ENCODE assay signal across 11 cellular contexts in genomic region chr18:36185901-36186460, GRCh38. TPM values are rescaled to one million over a fixed set of nuclear protein-coding genes. Genes with fewer than 3 reads are reported as not detected.
DNase-seq lines count a peak whose midpoint lies in the region; ATAC-seq and TF ChIP-seq lines count a peak whose summit lies in the region.
"Had no signal": no experiment of that assay in that cellular context is flagged by ENCODE, and none has a peak within 500 bp of the region (broad histone marks: within the 10 kb centered on the region; RNA-seq: fewer than 3 reads in every experiment).

No MANE protein-coding gene starts in this region.

- no peak overlapping the region for H3K27ac Mint-ChIP-seq in HFFc6

- no peak for TF ChIP-seq CTCF in SK-N-SH (IDR thresholded peaks at IDR 0.05)
- no peak for TF ChIP-seq CTCF in HFFc6 (IDR thresholded peaks at IDR 0.05)
- no peak for TF ChIP-seq CTCF in neural cell (IDR thresholded peaks at IDR 0.05; ENCODE audit: poor library complexity, severe bottlenecking)

- H3K36me3 Mint-ChIP-seq in HFFc6 (ENCODE audit: low read depth): no peaks in the 10 kb centered on the region

- TF ChIP-seq EP300 in SK-N-SH (IDR thresholded peaks at IDR 0.05; ENCODE audit: borderline replicate concordance in 1 of 2, low read depth in 1 of 2, low read length in 1 of 2) (no peak), neural cell (conservative IDR thresholded peaks at IDR 0.05; ENCODE audit: poor library complexity, severe bottlenecking) (no peak)

- peaks cover 17% of the 10 kb centered on the region for H3K4me1 Mint-ChIP-seq in HFFc6 (ENCODE audit: low read depth)

- H4K20me1 ChIP-seq in SK-N-SH (ENCODE audit: insufficient read depth) (no peaks in the 10 kb centered on the region), neural cell (ENCODE audit: insufficient read depth) (no peaks in the 10 kb centered on the region)

- CTCF ChIA-PET in SK-N-SH (lab: Yijun Ruan, JAX): interaction anchor here (1.1 kb wide), 1 partner anchor 22 kb away, joined by 3 read pairs; no protein-coding TSS in a partner anchor

- no peak for TF ChIP-seq RAD21 in SK-N-SH (IDR thresholded peaks at IDR 0.05; ENCODE audit: low read length)
- no peak for TF ChIP-seq RAD21 in neural cell (conservative IDR thresholded peaks at IDR 0.05)

- H3F3A ChIP-seq in SK-N-SH (replicated peaks; ENCODE audit: insufficient read depth): no peaks in the 10 kb centered on the region
- no peaks in the 10 kb centered on the region for H3F3A ChIP-seq in neural cell (ENCODE audit: insufficient read depth, low read length, poor library complexity, severe bottlenecking)

- H3K4me3 Mint-ChIP-seq in HFFc6: peak overlapping the region; percentile 91; the same call in 1 of the 2 replicates

- H2AFZ ChIP-seq in SK-N-SH (ENCODE audit: low read depth) (no peak overlapping the region), neural cell (ENCODE audit: low read depth, low read length) (no peak overlapping the region)

- no peak for ATAC-seq in SK-N-SH treated with all-trans-retinoic acid at 6 μM for 48 hours
- no peak for ATAC-seq in HG03159 (IDR thresholded peaks at IDR 0.05; ENCODE audit: unreplicated experiment)
- no peak for ATAC-seq in HG03460 (IDR thresholded peaks at IDR 0.05; ENCODE audit: unreplicated experiment)

- no peak overlapping the region for H3K9ac ChIP-seq in SK-N-SH
- H3K9ac ChIP-seq in duodenal mucosa (ENCODE audit: low read depth in 1 of 2, low read length in 2 of 2): no peak overlapping the region
- no peak overlapping the region for H3K9ac ChIP-seq in neural cell (ENCODE audit: low read length)

- whole genome bisulfite sequencing in SK-N-SH (ENCODE audit: low lambda C conversion rate): 98% methylated on average over 9 of the region's 18 CpGs

- no peaks in the 10 kb centered on the region for H3K9me3 ChIP-seq in SK-N-SH
- no peaks in the 10 kb centered on the region for H3K9me3 ChIP-seq in duodenal mucosa (ENCODE audit: control insufficient read depth in 1 of 2, low read length in 2 of 2)
- H3K9me3 ChIP-seq in neural cell (ENCODE audit: low read length): no peaks in the 10 kb centered on the region
- H3K9me3 ChIP-seq: heart left ventricle had no signal

- H3K27ac ChIP-seq in SK-N-SH (ENCODE audit: low read depth in 2 of 2, low read length in 1 of 2): no peak overlapping the region
- H3K27ac ChIP-seq in duodenal mucosa (ENCODE audit: low read depth, low read length): no peak overlapping the region
- H3K27ac ChIP-seq in neural cell (ENCODE audit: low read length): no peak overlapping the region

- H3K27me3 ChIP-seq in SK-N-SH (ENCODE audit: insufficient read depth) (no peaks in the 10 kb centered on the region), duodenal mucosa (ENCODE audit: control insufficient read depth in 1 of 2, insufficient read depth in 2 of 2, low read length in 2 of 2) (peaks cover 0 to 12% of the 10 kb centered on the region in 2 donors), neural cell (ENCODE audit: insufficient read depth, low read depth, low read length) (peaks cover 42% of the 10 kb centered on the region)

- no peaks in the 10 kb centered on the region for H3K79me2 ChIP-seq in SK-N-SH (ENCODE audit: insufficient read depth)
- no peaks in the 10 kb centered on the region for H3K79me2 ChIP-seq in neural cell (replicated peaks; ENCODE audit: insufficient read depth, low read length)

- no peaks in the 10 kb centered on the region for H3K9me3 Mint-ChIP-seq in HFFc6

- POLR2A ChIA-PET in SK-N-SH (lab: Yijun Ruan, JAX): no interaction called here

- DNase-seq in SK-N-SH (no peak), HFFc6 (no peak), islet precursor cell (no peak)
- DNase-seq: NCI-H1105 treated with DMSO at 0.1 percent for 48 hours, NCI-H774 had no signal

- H3K27me3 Mint-ChIP-seq in HFFc6 (ENCODE audit: insufficient read depth): no peaks in the 10 kb centered on the region; the same call in 1 of the 2 replicates

- no peaks in the 10 kb centered on the region for H3K9me2 ChIP-seq in SK-N-SH
- no peaks in the 10 kb centered on the region for H3K9me2 ChIP-seq in neural cell (ENCODE audit: insufficient read depth, low read length)

- H3K4me3 ChIP-seq in SK-N-SH (ENCODE audit: low read depth in 2 of 2, low read length in 1 of 2) (no peak overlapping the region), duodenal mucosa (ENCODE audit: low read depth in 1 of 2, low read length in 2 of 2) (peak overlapping the region; percentile 90 to 96), neural cell (ENCODE audit: low read length) (peak overlapping the region; percentile 67)

- H3K36me3 ChIP-seq in SK-N-SH (replicated peaks in 1 of 2; ENCODE audit: control insufficient read depth in 1 of 2, insufficient read depth in 2 of 2, low read length in 1 of 2) (no peaks in the 10 kb centered on the region), duodenal mucosa (ENCODE audit: control insufficient read depth in 1 of 2, insufficient read depth in 2 of 2, low read length in 2 of 2) (no peaks in the 10 kb centered on the region), neural cell (ENCODE audit: insufficient read depth, low read length) (no peaks in the 10 kb centered on the region)
- H3K36me3 ChIP-seq: heart left ventricle had no signal

- peaks cover 0 to 7% of the 10 kb centered on the region in 2 experiments; a peak in 1 of 4 replicates for H3K4me1 ChIP-seq in SK-N-SH (ENCODE audit: control insufficient read depth in 1 of 2, insufficient read depth in 2 of 2, low read depth in 1 of 2, low read length in 1 of 2)
- H3K4me1 ChIP-seq in duodenal mucosa (ENCODE audit: control insufficient read depth in 1 of 2, insufficient read depth in 2 of 2, low read length in 2 of 2): peaks cover 10 to 11% of the 10 kb centered on the region in 2 donors

- H3K4me2 ChIP-seq in SK-N-SH (peak overlapping the region; percentile 94; the same call in 1 of the 2 replicates), neural cell (ENCODE audit: low read length) (no peak overlapping the region)

TF ChIP-seq in SK-N-SH, 30 proteins besides CTCF, POLR2A, EP300 and RAD21 (continues in another document):
- no peak for TF ChIP-seq NFIC (IDR thresholded peaks at IDR 0.05; ENCODE audit: borderline replicate concordance)
- no peak for TF ChIP-seq SIN3A (IDR thresholded peaks at IDR 0.05; ENCODE audit: borderline replicate concordance, low read depth, low read length)
- TF ChIP-seq MXI1 (IDR thresholded peaks at IDR 0.05; ENCODE audit: low read depth, low read length): no peak

TF ChIP-seq in SK-N-SH treated with all-trans-retinoic acid at 6 μM for 48 hours, 23 proteins besides CTCF, POLR2A, EP300 and RAD21 (continues in another document):
- TF ChIP-seq ESRRG (CRISPR knock-in tag; IDR thresholded peaks at IDR 0.05) (no peak), ISL1 (CRISPR knock-in tag; IDR thresholded peaks at IDR 0.05) (no peak), CSRNP3 (CRISPR knock-in tag; IDR thresholded peaks at IDR 0.05) (no peak), ZNF8 (CRISPR knock-in tag; IDR thresholded peaks at IDR 0.05) (no peak)

TF ChIP-seq in neural cell, 6 proteins besides CTCF, POLR2A, EP300 and RAD21:
- no peak for TF ChIP-seq TAF1 (IDR thresholded peaks at IDR 0.05; ENCODE audit: low read depth)
- no peak for TF ChIP-seq EZH2 (IDR thresholded peaks at IDR 0.05; ENCODE audit: borderline replicate concordance, insufficient read depth, low read length, poor library complexity, severe bottlenecking)
- TF ChIP-seq MXI1 (conservative IDR thresholded peaks at IDR 0.05; ENCODE audit: poor library complexity, severe bottlenecking): no peak
- no peak for TF ChIP-seq REST (IDR thresholded peaks at IDR 0.05; ENCODE audit: borderline replicate concordance)
- no peak for TF ChIP-seq SMC3 (conservative IDR thresholded peaks at IDR 0.05; ENCODE audit: poor library complexity)
- TF ChIP-seq POLR2AphosphoS5 (IDR thresholded peaks at IDR 0.05): no peak

RNA-seq across cellular contexts. Expression of gene MOCOS, which starts 1.3 kb away (rescaled TPM):
- polyA plus RNA-seq in SK-N-SH (2012; rRNA removed) (1.2 TPM in 2 replicates), neural cell (not detected in 2 replicates)
- 0.85 and 0.87 TPM in 2 replicates for polyA plus RNA-seq in SK-N-SH (2012; cell fraction: cytosol; rRNA removed)
- polyA plus RNA-seq in SK-N-SH (2012; cell fraction: nucleus; rRNA removed): 1.3 and 1.8 TPM in 2 replicates
- 1 to 10 TPM; 1.7 to 3.0 (median 2.5) TPM for total RNA-seq in HFFc6 (2021; fragmentation: NEBNext Ultra II Directional; extraction: Animal tissue kit (Norgen Biotek cat#: 25700))
- not detected in 2 replicates for polyA minus RNA-seq in neural cell

RNA-seq across cellular contexts. Expression of gene ELP2, which starts 56.3 kb away (rescaled TPM):
- polyA plus RNA-seq in SK-N-SH (2012; rRNA removed): 38.3 and 48.5 TPM in 2 replicates
- polyA plus RNA-seq in SK-N-SH (2012; cell fraction: cytosol; rRNA removed): 44.1 and 46.4 TPM in 2 replicates
- polyA plus RNA-seq in SK-N-SH (2012; cell fraction: nucleus; rRNA removed): 106 TPM in 2 replicates
- total RNA-seq in HFFc6 (2021; fragmentation: NEBNext Ultra II Directional; extraction: Animal tissue kit (Norgen Biotek cat#: 25700)): 10 to 100 TPM; 76.2 to 99.7 (median 82.3) TPM
- polyA plus RNA-seq in neural cell: 77.1 and 83.6 TPM in 2 replicates
- polyA minus RNA-seq in neural cell: 112 and 141 TPM in 2 replicates

RNA-seq across cellular contexts. Expression of gene SLC39A6, which starts 56.8 kb away (rescaled TPM):
- polyA plus RNA-seq in SK-N-SH (2012; rRNA removed) (67.4 and 112 TPM in 2 replicates), neural cell (260 and 298 TPM in 2 replicates)
- 78.0 and 94.7 TPM in 2 replicates for polyA plus RNA-seq in SK-N-SH (2012; cell fraction: cytosol; rRNA removed)
- polyA plus RNA-seq in SK-N-SH (2012; cell fraction: nucleus; rRNA removed): 19.6 and 56.6 TPM in 2 replicates
- total RNA-seq in HFFc6 (2021; fragmentation: NEBNext Ultra II Directional; extraction: Animal tissue kit (Norgen Biotek cat#: 25700)): 10 to 100 TPM; 62.4 to 76.4 (median 71.1) TPM
- polyA minus RNA-seq in neural cell: 294 and 310 TPM in 2 replicates

Comparison
In these comparisons a context has a peak if more than half of its experiments do, and no peak if none do; other contexts are left out.
1. H3K4me3 ChIP-seq: peak in duodenal mucosa (2 of 2) and neural cell (single experiment); none in SK-N-SH (0 of 2).